Comparison of ENCODE assay signal across 8 cellular contexts in the genomic region with DNA sequence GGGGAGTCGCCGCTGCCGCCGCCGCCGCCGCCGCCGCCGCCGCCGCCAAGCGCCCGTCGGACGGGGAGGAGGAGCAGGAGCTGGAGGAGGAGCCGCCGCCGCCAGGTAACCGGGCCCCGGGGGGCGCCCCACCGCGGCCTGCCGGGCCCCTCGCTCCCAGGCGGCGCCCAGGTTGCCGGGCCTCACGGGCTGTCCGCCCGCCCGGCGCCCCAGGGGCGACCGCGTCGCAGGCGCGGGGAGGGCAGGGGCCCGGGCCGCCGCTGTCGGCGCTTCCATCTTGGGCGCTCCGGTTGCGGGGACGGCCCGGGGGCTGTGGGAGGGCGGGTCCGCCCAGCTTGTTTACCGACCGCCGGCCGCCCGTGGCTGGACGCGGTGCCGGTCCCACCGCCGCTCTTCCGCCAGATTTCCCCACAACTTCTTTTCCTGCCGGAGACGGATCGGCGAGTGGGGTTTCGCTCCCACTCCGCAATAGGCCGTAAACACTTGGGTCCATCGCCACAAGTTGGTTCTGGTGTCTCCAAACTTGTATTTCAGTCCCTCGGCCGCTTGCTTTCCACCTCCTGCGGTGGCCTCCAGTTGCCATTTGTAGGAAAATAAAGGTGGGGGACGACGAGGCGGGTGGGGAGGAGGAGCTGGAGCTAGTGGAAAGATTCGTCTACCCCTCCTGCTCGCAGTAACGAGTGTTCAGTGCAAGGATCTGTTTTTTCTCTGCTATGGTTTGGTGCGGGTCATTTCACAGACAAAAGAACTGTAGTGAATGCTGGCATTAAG.
DNase-seq lines count a peak whose midpoint lies in the region; ATAC-seq and TF ChIP-seq lines count a peak whose summit lies in the region.

No MANE protein-coding gene starts in this region.

- H3K36me3 ChIP-seq in RWPE2 (ENCODE audit: low read depth) (no peaks in the 10 kb centered on the region), rectal smooth muscle tissue (ENCODE audit: control insufficient read depth, insufficient read depth, low read length) (no peaks in the 10 kb centered on the region)

- peak; percentile 41 for DNase-seq in AG10803 (ENCODE audit: low read depth)
- no peak for DNase-seq in RWPE2 (ENCODE audit: low spot score)
- DNase-seq in amniotic epithelial cell (ENCODE audit: low read depth), result peak; percentile 41
- DNase-seq in hepatic stellate cell (ENCODE audit: low spot score), result peak; percentile 50
- no peak for DNase-seq in kidney glomerular epithelial cell (lab: John Stamatoyannopoulos, UW)

- H3K27ac ChIP-seq in RWPE2 (ENCODE audit: poor library complexity, severe bottlenecking) (peak overlapping the region; percentile 83), rectal smooth muscle tissue (ENCODE audit: low read depth, low read length) (peak overlapping the region; percentile 98)

- peaks cover 28% of the 10 kb centered on the region for H3K4me1 ChIP-seq in RWPE2 (ENCODE audit: insufficient read depth, poor library complexity, severe bottlenecking)
- H3K4me1 ChIP-seq in rectal smooth muscle tissue (ENCODE audit: control insufficient read depth, insufficient read depth, low read length), result peaks cover 18% of the 10 kb centered on the region

- no peaks in the 10 kb centered on the region for H3K27me3 ChIP-seq in RWPE2 (ENCODE audit: insufficient read depth, poor library complexity, severe bottlenecking)
- H3K27me3 ChIP-seq in rectal smooth muscle tissue (ENCODE audit: control insufficient read depth, insufficient read depth, low read length), result no peaks in the 10 kb centered on the region

- peak overlapping the region; percentile 89 for H3K4me3 ChIP-seq in AG10803 (ENCODE audit: low read length)
- peak overlapping the region; percentile 100 for H3K4me3 ChIP-seq in RWPE2 (ENCODE audit: severe bottlenecking)
- H3K4me3 ChIP-seq in rectal smooth muscle tissue (ENCODE audit: low read length), result peak overlapping the region; percentile 93

- no peaks in the 10 kb centered on the region for H3K9me3 ChIP-seq in RWPE2 (ENCODE audit: severe bottlenecking)

- ATAC-seq in GM18858 (IDR thresholded peaks at IDR 0.05; ENCODE audit: unreplicated experiment) (peak; percentile 15), HG03175 (IDR thresholded peaks at IDR 0.05; ENCODE audit: unreplicated experiment) (peak; percentile 6), RWPE2 (ENCODE audit: low read depth) (peak; percentile 8; the same call in 1 of the 3 replicates)

- TF ChIP-seq CTCF in AG10803 (conservative IDR thresholded peaks at IDR 0.05; ENCODE audit: low read length) (no peak), RWPE2 (IDR thresholded peaks at IDR 0.05; ENCODE audit: poor library complexity, severe bottlenecking) (no peak)

- H3K9ac ChIP-seq in rectal smooth muscle tissue (ENCODE audit: low read length), result peak overlapping the region; percentile 95

Comparison
In these comparisons a context has a peak if more than half of its experiments do, and no peak if none do; other contexts are left out.
1. DNase-seq: peak in AG10803 (single experiment), amniotic epithelial cell (single experiment) and hepatic stellate cell (single experiment); none in RWPE2 (single experiment) and kidney glomerular epithelial cell (single experiment).
2. Peak in every context shown above with its lines, with median percentiles within 50 percentile points of each other: H3K4me3 ChIP-seq and ATAC-seq.